19 cellular contexts compared by ENCODE assay signal in the genomic region with DNA sequence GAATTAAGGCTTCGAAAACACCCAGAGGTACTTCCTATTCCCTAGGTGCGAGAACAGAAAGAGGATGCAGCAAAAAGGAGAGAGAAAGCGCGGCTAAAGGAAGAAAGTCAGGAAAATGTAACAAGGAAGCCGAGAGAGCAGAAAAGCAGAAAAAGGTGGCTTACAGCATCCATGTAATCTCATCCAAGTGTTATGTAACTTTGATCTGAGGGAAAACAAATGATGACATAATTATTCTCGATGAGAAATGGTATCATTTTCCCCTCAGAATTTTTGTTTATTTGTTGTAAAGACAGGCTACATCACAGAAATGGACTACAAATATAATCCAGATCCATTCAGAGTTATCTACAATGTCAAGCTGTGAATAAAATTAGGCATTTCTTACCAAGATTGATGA.
"Had no signal": no experiment of that assay in that cellular context is flagged by ENCODE, and none has a peak within 500 bp of the region (broad histone marks: within the 10 kb centered on the region; RNA-seq: fewer than 3 reads in every experiment).

No MANE protein-coding gene starts in this region.

- H3K4me3 ChIP-seq: colonic mucosa, heart left ventricle, ovary, suprapubic skin, tibial artery, upper lobe of right lung, vagina had no signal

- H3K36me3 ChIP-seq: colonic mucosa, ovary, suprapubic skin, tibial artery, upper lobe of right lung, vagina had no signal

- H3K4me3 Mint-ChIP-seq: naive thymus-derived CD4-positive, alpha-beta T cell; neural crest cell had no signal

- H3K9me3 Mint-ChIP-seq: naive thymus-derived CD4-positive, alpha-beta T cell; neural crest cell had no signal

- ATAC-seq: esophagus mucosa; heart left ventricle; left colon; naive thymus-derived CD4-positive, alpha-beta T cell; right cardiac atrium; upper lobe of right lung had no signal

- H3K4me1 ChIP-seq: colonic mucosa, suprapubic skin, upper lobe of right lung, vagina had no signal

- H3K27ac ChIP-seq: colonic mucosa, heart left ventricle, ovary, suprapubic skin, tibial artery, upper lobe of right lung, vagina had no signal

- DNase-seq: colonic mucosa; effector CD8-positive, alpha-beta T cell; heart left ventricle; hippocampal formation; left colon; mesendoderm; naive thymus-derived CD4-positive, alpha-beta T cell; nucleus accumbens; ovary; right cardiac atrium; small intestine; stimulated activated CD4-positive, alpha-beta T cell treated with anti-CD3 and anti-CD28 coated beads, Interleukin-12 subunit alpha, Interleukin-12 subunit beta, amount 100 ng/mL, for 4 hours; stimulated activated naive CD4-positive, alpha-beta T cell treated with Interleukin-2 at 50 U/mL for 16 hours; tibial artery; upper lobe of right lung had no signal

- H3K27me3 Mint-ChIP-seq: naive thymus-derived CD4-positive, alpha-beta T cell had no signal

- H3K27me3 ChIP-seq: colonic mucosa, heart left ventricle, ovary, suprapubic skin, tibial artery, upper lobe of right lung, vagina had no signal

- H3K9me3 ChIP-seq: colonic mucosa, heart left ventricle, ovary, suprapubic skin, tibial artery, upper lobe of right lung, vagina had no signal
